1 cellular context compared by ENCODE assay signal in the genomic region with DNA sequence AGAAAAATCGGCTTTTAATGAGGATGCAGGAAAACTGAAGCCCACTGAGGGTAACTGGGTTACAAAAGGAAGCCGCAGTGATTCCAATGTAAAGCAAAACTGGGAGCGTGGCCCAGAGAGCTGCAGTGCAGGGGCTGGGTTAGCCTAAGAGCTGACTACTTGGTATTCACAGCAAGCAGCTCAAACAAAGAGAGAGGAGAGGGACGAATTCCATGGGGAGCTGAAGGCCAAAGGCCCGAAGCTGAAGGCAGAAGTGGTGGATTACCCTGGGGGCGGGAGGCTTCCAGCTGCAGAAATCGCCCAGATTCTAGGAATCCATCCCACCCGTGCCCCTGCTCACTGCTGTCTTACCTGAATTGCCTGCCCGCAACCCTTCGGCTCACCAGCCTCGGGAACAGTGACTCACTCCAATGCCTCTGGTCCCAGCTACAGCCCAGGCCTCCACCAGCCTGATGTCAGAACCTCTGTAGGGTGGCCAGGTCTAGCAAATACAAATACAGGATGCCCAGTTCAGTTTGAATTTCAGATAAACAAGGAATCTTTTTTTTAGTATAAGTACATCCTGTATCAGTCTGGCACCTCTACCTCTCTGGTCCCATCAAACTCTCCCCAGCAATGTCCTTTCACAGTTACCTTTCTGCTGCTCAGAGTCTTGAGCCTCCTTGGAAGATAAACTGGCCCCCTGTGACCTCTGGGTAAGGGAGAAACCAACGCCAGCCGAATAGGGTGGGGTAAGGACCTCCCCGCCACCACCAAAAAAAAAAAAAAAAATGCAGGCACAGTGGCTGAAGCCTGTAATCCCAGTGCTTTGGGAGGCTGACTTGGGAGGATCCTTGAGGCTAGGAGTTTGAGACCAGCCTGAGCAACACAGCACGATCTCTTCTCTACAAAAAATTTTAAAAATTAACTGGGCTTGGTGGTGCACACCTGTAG.
TF ChIP-seq lines count a peak whose summit lies in the region.

No MANE protein-coding gene starts in this region.

TF ChIP-seq in HepG2, 621 proteins besides CTCF, POLR2A, EP300 and RAD21 (continued from another document):
- TF ChIP-seq, protein P1, sequence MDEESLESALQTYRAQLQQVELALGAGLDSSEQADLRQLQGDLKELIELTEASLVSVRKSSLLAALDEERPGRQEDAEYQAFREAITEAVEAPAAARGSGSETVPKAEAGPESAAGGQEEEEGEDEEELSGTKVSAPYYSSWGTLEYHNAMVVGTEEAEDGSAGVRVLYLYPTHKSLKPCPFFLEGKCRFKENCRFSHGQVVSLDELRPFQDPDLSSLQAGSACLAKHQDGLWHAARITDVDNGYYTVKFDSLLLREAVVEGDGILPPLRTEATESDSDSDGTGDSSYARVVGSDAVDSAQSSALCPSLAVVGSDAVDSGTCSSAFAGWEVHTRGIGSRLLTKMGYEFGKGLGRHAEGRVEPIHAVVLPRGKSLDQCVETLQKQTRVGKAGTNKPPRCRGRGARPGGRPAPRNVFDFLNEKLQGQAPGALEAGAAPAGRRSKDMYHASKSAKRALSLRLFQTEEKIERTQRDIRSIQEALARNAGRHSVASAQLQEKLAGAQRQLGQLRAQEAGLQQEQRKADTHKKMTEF (CRISPR knock-in tag; IDR thresholded peaks at IDR 0.05): peak; percentile 42; the same call in 1 of the 2 replicates
- 0 out of 2 replicates have a peak, but pooled peaks have one; percentile 55 for TF ChIP-seq ZNF773 (CRISPR knock-in tag; IDR thresholded peaks at IDR 0.05; ENCODE audit: borderline replicate concordance)
- TF ChIP-seq HOXA9 (CRISPR knock-in tag; IDR thresholded peaks at IDR 0.05; ENCODE audit: borderline replicate concordance): no peak
- TF ChIP-seq, protein P2, sequence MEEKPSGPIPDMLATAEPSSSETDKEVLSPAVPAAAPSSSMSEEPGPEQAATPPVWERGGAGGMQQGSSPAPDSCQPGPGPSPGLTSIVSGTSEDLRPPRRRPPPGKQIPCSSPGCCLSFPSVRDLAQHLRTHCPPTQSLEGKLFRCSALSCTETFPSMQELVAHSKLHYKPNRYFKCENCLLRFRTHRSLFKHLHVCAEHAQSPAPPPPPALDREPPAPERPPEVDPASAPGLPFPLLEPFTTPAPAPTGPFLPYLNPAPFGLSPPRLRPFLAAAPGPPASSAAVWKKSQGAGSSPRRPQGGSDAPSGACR (CRISPR knock-in tag; IDR thresholded peaks at IDR 0.05): no peak; the same call in 1 of the 2 replicates
- TF ChIP-seq, protein P3, sequence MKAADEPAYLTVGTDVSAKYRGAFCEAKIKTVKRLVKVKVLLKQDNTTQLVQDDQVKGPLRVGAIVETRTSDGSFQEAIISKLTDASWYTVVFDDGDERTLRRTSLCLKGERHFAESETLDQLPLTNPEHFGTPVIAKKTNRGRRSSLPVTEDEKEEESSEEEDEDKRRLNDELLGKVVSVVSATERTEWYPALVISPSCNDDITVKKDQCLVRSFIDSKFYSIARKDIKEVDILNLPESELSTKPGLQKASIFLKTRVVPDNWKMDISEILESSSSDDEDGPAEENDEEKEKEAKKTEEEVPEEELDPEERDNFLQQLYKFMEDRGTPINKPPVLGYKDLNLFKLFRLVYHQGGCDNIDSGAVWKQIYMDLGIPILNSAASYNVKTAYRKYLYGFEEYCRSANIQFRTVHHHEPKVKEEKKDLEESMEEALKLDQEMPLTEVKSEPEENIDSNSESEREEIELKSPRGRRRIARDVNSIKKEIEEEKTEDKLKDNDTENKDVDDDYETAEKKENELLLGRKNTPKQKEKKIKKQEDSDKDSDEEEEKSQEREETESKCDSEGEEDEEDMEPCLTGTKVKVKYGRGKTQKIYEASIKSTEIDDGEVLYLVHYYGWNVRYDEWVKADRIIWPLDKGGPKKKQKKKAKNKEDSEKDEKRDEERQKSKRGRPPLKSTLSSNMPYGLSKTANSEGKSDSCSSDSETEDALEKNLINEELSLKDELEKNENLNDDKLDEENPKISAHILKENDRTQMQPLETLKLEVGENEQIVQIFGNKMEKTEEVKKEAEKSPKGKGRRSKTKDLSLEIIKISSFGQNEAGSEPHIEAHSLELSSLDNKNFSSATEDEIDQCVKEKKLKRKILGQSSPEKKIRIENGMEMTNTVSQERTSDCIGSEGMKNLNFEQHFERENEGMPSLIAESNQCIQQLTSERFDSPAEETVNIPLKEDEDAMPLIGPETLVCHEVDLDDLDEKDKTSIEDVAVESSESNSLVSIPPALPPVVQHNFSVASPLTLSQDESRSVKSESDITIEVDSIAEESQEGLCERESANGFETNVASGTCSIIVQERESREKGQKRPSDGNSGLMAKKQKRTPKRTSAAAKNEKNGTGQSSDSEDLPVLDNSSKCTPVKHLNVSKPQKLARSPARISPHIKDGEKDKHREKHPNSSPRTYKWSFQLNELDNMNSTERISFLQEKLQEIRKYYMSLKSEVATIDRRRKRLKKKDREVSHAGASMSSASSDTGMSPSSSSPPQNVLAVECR (CRISPR knock-in tag; IDR thresholded peaks at IDR 0.05; ENCODE audit: borderline replicate concordance): no peak; the same call in 1 of the 2 replicates
- no peak for TF ChIP-seq ZFP62 (CRISPR knock-in tag; IDR thresholded peaks at IDR 0.05)
- no peak for TF ChIP-seq ZSCAN9 (CRISPR knock-in tag; IDR thresholded peaks at IDR 0.05; ENCODE audit: borderline replicate concordance)
- TF ChIP-seq SALL1 (CRISPR knock-in tag; IDR thresholded peaks at IDR 0.05): peak; percentile 64
- TF ChIP-seq KDM2A (CRISPR knock-in tag; IDR thresholded peaks at IDR 0.05; ENCODE audit: borderline replicate concordance, low read depth): peak; percentile 47; the same call in 1 of the 2 replicates
- no peak for TF ChIP-seq PRPF4 (IDR thresholded peaks at IDR 0.05; ENCODE audit: low read depth, low read length, poor library complexity, severe bottlenecking)
- TF ChIP-seq ZNF510 (CRISPR knock-in tag; IDR thresholded peaks at IDR 0.05; ENCODE audit: low read depth): no peak
- no peak for TF ChIP-seq ZSCAN30 (CRISPR knock-in tag; IDR thresholded peaks at IDR 0.05)
- no peak; the same call in 1 of the 2 replicates for TF ChIP-seq ADNP (CRISPR knock-in tag; IDR thresholded peaks at IDR 0.05)
- TF ChIP-seq HOXA7 (CRISPR knock-in tag; IDR thresholded peaks at IDR 0.05): no peak
- TF ChIP-seq, protein P4, sequence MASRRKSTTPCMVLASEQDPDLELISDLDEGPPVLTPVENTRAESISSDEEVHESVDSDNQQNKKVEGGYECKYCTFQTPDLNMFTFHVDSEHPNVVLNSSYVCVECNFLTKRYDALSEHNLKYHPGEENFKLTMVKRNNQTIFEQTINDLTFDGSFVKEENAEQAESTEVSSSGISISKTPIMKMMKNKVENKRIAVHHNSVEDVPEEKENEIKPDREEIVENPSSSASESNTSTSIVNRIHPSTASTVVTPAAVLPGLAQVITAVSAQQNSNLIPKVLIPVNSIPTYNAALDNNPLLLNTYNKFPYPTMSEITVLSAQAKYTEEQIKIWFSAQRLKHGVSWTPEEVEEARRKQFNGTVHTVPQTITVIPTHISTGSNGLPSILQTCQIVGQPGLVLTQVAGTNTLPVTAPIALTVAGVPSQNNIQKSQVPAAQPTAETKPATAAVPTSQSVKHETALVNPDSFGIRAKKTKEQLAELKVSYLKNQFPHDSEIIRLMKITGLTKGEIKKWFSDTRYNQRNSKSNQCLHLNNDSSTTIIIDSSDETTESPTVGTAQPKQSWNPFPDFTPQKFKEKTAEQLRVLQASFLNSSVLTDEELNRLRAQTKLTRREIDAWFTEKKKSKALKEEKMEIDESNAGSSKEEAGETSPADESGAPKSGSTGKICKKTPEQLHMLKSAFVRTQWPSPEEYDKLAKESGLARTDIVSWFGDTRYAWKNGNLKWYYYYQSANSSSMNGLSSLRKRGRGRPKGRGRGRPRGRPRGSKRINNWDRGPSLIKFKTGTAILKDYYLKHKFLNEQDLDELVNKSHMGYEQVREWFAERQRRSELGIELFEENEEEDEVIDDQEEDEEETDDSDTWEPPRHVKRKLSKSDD (CRISPR knock-in tag; IDR thresholded peaks at IDR 0.05; ENCODE audit: low read depth): no peak
